ENCODE assay signal across 8 cellular contexts in the genomic region with DNA sequence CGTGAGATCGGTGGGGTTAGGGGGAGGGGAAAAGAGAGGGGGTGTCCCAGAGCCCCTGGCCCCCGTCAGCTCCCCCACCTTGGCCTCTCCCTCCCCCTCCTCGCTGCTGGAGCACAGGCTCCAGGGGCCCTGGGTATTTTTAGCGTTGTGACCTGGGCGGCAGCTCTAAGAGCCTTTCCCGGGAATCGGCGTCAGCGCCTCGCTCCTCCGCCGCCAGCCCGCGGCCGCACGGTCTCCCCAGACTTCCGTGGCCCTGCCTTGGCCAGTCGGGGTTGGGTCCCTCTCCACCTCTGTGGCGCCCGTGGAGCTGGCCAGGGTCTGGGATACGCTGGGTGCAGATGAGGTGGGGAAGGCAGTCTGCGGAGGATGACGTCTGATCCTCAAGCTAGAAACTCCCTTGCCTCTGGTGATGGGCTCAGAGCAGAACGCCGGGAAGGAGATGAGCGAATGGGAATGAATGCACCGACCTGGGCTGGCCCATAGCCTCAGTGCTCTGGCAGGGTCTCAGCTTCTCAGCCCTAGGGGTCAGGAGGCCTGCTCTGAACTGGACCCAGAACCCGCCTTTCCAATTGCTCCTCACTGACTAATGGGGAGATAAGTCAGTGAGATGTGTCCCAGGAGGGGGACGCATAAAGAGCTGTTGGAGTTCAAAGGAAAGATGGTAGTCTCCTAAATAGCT. TPM values are rescaled to one million over a fixed set of nuclear protein-coding genes. Genes with fewer than 3 reads are reported as not detected.
DNase-seq lines count a peak whose midpoint lies in the region; ATAC-seq, FAIRE-seq and TF ChIP-seq lines count a peak whose summit lies in the region.

No MANE protein-coding gene starts in this region.

- ATAC-seq in GM12878 (no peak), GM18909 (IDR thresholded peaks at IDR 0.05; ENCODE audit: poor library complexity, unreplicated experiment) (no peak)

- peaks cover 5% of the 10 kb centered on the region for H3K36me3 ChIP-seq in BJ (ENCODE audit: control insufficient read depth, insufficient read depth, low read length)
- H3K36me3 ChIP-seq in GM12878 (ENCODE audit: control insufficient read depth in 2 of 2, insufficient read depth in 2 of 2, low read length in 1 of 2) = no peaks in the 10 kb centered on the region; a peak in 1 of 4 replicates
- H3K36me3 ChIP-seq in iPS DF 6.9 (ENCODE audit: control insufficient read depth, insufficient read depth, low read length) = peaks cover 4% of the 10 kb centered on the region; the same call in 1 of the 2 replicates

- H3K27ac ChIP-seq in GM12878 (ENCODE audit: control insufficient read depth, insufficient read depth) (no peak overlapping the region), iPS DF 6.9 (ENCODE audit: low read length) (no peak overlapping the region)

- no TSS peak for BruUV-seq in GM12878 (replicated peaks; lab: Mats Ljungman, UMichigan)

- H3K9ac ChIP-seq in GM12878 (ENCODE audit: control insufficient read depth, insufficient read depth, low read length) = no peak overlapping the region

- H2AFZ ChIP-seq in GM12878 (ENCODE audit: control insufficient read depth, low read depth, low read length) = no peak overlapping the region

- no peaks in the 10 kb centered on the region for H4K20me1 ChIP-seq in GM12878 (ENCODE audit: control insufficient read depth, insufficient read depth)

- 79% methylated on average over 13 of the region's 30 CpGs for WGBS in GM12878 (ENCODE audit: insufficient coverage, insufficient replicate concordance, low lambda C conversion rate, missing lambda C conversion rate)
- no CpG with 5 or more reads among the region's 30 CpGs for WGBS in iPS DF 6.9 (ENCODE audit: insufficient coverage, insufficient read length)

- CTCF ChIA-PET in BJ (lab: Yijun Ruan, JAX) (interaction anchor here (0.6 to 2.5 kb wide), 6 partner anchors 9 to 88 kb away, joined by 3 to 8 read pairs (median 4); a partner anchor contains a TSS), GM12878 (lab: Yijun Ruan, JAX) (interaction anchor here (0.6 to 2.3 kb wide), 6 partner anchors 9 to 45 kb away, joined by 3 to 7 read pairs (median 5); a partner anchor contains a TSS)

- no peak for TF ChIP-seq POLR2A in GM12878 (IDR thresholded peaks at IDR 0.05; ENCODE audit: low read depth, low read length)

- RAD21 ChIA-PET in GM12878 (lab: Charles Lee; ENCODE audit: unreplicated experiment) = interaction anchor here (1.2 to 2.7 kb wide), 2 partner anchors 30 to 39 kb away, joined by 3 to 8 read pairs; no protein-coding TSS in a partner anchor

- H3K9me3 ChIP-seq in GM12878 (replicated peaks; ENCODE audit: control insufficient read depth, insufficient read depth, low read length) (no peaks in the 10 kb centered on the region; the same call in 2 of the 3 replicates), iPS DF 6.9 (ENCODE audit: control insufficient read depth, insufficient read depth, low read length) (no peaks in the 10 kb centered on the region)

- H3K4me2 ChIP-seq in GM12878 (ENCODE audit: control insufficient read depth, insufficient read depth) = no peak overlapping the region

- H3K27me3 ChIP-seq in BJ (ENCODE audit: control insufficient read depth, insufficient read depth, low read length) = no peaks in the 10 kb centered on the region
- peaks cover 3 to 6% of the 10 kb centered on the region in 2 experiments; a peak in 3 of 4 replicates for H3K27me3 ChIP-seq in GM12878 (replicated peaks in 1 of 2; ENCODE audit: control insufficient read depth in 2 of 2, insufficient read depth in 2 of 2, low read length in 1 of 2)
- peaks cover 3% of the 10 kb centered on the region; the same call in 1 of the 2 replicates for H3K27me3 ChIP-seq in iPS DF 6.9 (ENCODE audit: control insufficient read depth, insufficient read depth, low read length)

- in situ Hi-C loops in GM12878 (cut with MboI) = no loop called here

- intact Hi-C loops in GM12878 (cut with micrococcal nuclease; ENCODE audit: unreplicated experiment) = no loop called here

- no peak for FAIRE-seq in GM12878 (lab: Jason Lieb, UNC)

- POLR2A ChIA-PET in BJ (lab: Charles Lee) (interaction anchor here (0.6 to 1.0 kb wide), 2 partner anchors 31 to 59 kb away, joined by 3 to 5 read pairs; a partner anchor contains a TSS), GM12878 (lab: Charles Lee) (interaction anchor here (0.6 to 1.4 kb wide), 2 partner anchors 9 to 30 kb away, joined by 3 to 4 read pairs; a partner anchor contains a TSS)

- H3K79me2 ChIP-seq in GM12878 (ENCODE audit: control insufficient read depth, insufficient read depth, low read length) = no peaks in the 10 kb centered on the region

- SMC1A ChIA-PET in GM12878 (lab: Charles Lee; ENCODE audit: uncharacterized antibody, unreplicated experiment) = interaction anchor here (0.6 to 1.6 kb wide), 5 partner anchors 12 to 44 kb away, joined by 3 to 4 read pairs (median 4); a partner anchor contains a TSS

- DNase-seq in BJ (ENCODE audit: low read depth) = no peak
- DNase-seq in HuH-7.5 (ENCODE audit: low spot score) = peak; percentile 28
- no peak for DNase-seq in GM12878 (ENCODE audit: low read depth, low spot score)
- peak; percentile 7 for DNase-seq in iPS DF 6.9 (ENCODE audit: low read depth, low spot score)
- peak; percentile 61 for DNase-seq in putamen (ENCODE audit: low spot score)
- DNase-seq in NCI-H2196 treated with DMSO at 0.1 percent for 48 hours (lab: John Stamatoyannopoulos, UW; ENCODE audit: unreplicated experiment) = no peak
- no peak for DNase-seq in GF-D8 (lab: John Stamatoyannopoulos, UW)

- H3K4me3 ChIP-seq in BJ (ENCODE audit: low read depth, low read length) (peak overlapping the region; percentile 66), GM12878 (peak overlapping the region; percentile 41; the same call in 1 of the 2 replicates), iPS DF 6.9 (ENCODE audit: low read length) (peak overlapping the region; percentile 77)

- H3K4me1 ChIP-seq in GM12878 (ENCODE audit: control insufficient read depth, insufficient read depth, low read length) = 0 out of 2 replicates have a peak, but pooled peaks cover 3% of the 10 kb centered on the region
- H3K4me1 ChIP-seq in iPS DF 6.9 (ENCODE audit: control insufficient read depth, insufficient read depth, low read length) = 0 out of 2 replicates have a peak, but pooled peaks cover 2% of the 10 kb centered on the region

- TF ChIP-seq CTCF in BJ (IDR thresholded peaks at IDR 0.05; ENCODE audit: insufficient read depth, low read depth, low read length) (no peak), GM12878 (IDR thresholded peaks at IDR 0.05 in 2 of 3, conservative IDR thresholded peaks at IDR 0.05 in 1 of 3; ENCODE audit: control insufficient read depth in 2 of 3, extremely low read depth in 1 of 3, insufficient read depth in 1 of 3, low read depth in 3 of 3, low read length in 3 of 3) (no peak)

- no peak for TF ChIP-seq EP300 in GM12878 (IDR thresholded peaks at IDR 0.05; ENCODE audit: borderline replicate concordance in 1 of 2, control insufficient read depth in 1 of 2, low read depth in 2 of 2, low read length in 2 of 2)

- TF ChIP-seq RAD21 in GM12878 (IDR thresholded peaks at IDR 0.05; ENCODE audit: insufficient read depth, low read depth, low read length) = no peak

RNA-seq across cellular contexts. Expression of a gene that starts 0.9 kb away (rescaled TPM):
- polyA plus RNA-seq in BJ (2011; rRNA removed) (69.4 and 77.0 TPM in 2 replicates), GM12878 (2011; rRNA removed) (5.0 and 5.7 TPM in 2 replicates), GM12878 (2014; fragmentation: Illumina TruSeq; extraction: Trizol) (0.46 and 0.52 TPM in 2 replicates), GM12878 (2014; fragmentation: Nextera tagmentation; extraction: Ambion mirVana) (under 1 TPM; 0.18 to 0.49 TPM), GM12878 (2014; rRNA removed) (0.39 and 0.67 TPM in 2 replicates), GM12878 (2016; fragmentation: Nextera tagmentation; extraction: Ambion mirVana) (under 1 TPM in 1 of 2 experiments, not detected in 1; 0.21 TPM)
- 26.1 and 36.1 TPM in 2 replicates for polyA minus RNA-seq in BJ (2011; rRNA and poly(A)+ RNA removed)
- 1.1 and 2.1 TPM in 2 replicates for total RNA-seq in GM12878 (2013; cell fraction: nucleolus; rRNA removed)
- total RNA-seq in GM12878 (2014; rRNA removed) (0.17 TPM in 1 of 2 replicates, not detected in the other), GM12878 (2014; rRNA removed; fragmentation: Illumina TruSeq; extraction: Trizol) (0.41 and 0.67 TPM in 2 replicates), GM12878 (2021) (0.74 and 1.0 TPM in 2 replicates)
- 0.62 TPM for polyA plus RNA-seq in GM12878 (2011; ENCODE audit: low read depth)
- polyA plus RNA-seq in GM12878 (2011; cell fraction: cytosol; rRNA removed) = 5.1 and 5.3 TPM in 2 replicates
- polyA plus RNA-seq in GM12878 (2011; cell fraction: nucleus; rRNA removed) = 5.2 and 7.2 TPM in 2 replicates
- polyA plus RNA-seq in GM12878 (2012) = 0.42 and 0.74 TPM in 2 replicates
- 2.9 and 3.3 TPM in 2 replicates for polyA minus RNA-seq in GM12878 (2011; rRNA and poly(A)+ RNA removed)
- not detected in 2 replicates for polyA minus RNA-seq in GM12878 (2011; cell fraction: cytosol; rRNA and poly(A)+ RNA removed)
- 1.3 and 1.7 TPM in 2 replicates for polyA minus RNA-seq in GM12878 (2011; cell fraction: nucleus; rRNA and poly(A)+ RNA removed)

RNA-seq across cellular contexts. Expression of a gene that starts 8.7 kb away (rescaled TPM):
- polyA plus RNA-seq in BJ (2011; rRNA removed) = 135 and 236 TPM in 2 replicates
- 39.7 and 47.6 TPM in 2 replicates for polyA minus RNA-seq in BJ (2011; rRNA and poly(A)+ RNA removed)
- total RNA-seq in GM12878 (2013; cell fraction: nucleolus; rRNA removed) = 84.5 and 94.1 TPM in 2 replicates
- total RNA-seq in GM12878 (2014; rRNA removed) = 35.7 and 45.0 TPM in 2 replicates
- total RNA-seq in GM12878 (2014; rRNA removed; fragmentation: Illumina TruSeq; extraction: Trizol) = 15.5 and 18.6 TPM in 2 replicates
- 39.5 and 45.2 TPM in 2 replicates for total RNA-seq in GM12878 (2021)
- 14.5 TPM for polyA plus RNA-seq in GM12878 (2011; ENCODE audit: low read depth)
- polyA plus RNA-seq in GM12878 (2011; rRNA removed) = 8.0 and 24.1 TPM in 2 replicates
- 27.0 and 35.8 TPM in 2 replicates for polyA plus RNA-seq in GM12878 (2011; cell fraction: cytosol; rRNA removed)
- polyA plus RNA-seq in GM12878 (2011; cell fraction: nucleus; rRNA removed) = 71.0 and 74.4 TPM in 2 replicates
- polyA plus RNA-seq in GM12878 (2012) = 25.3 and 27.7 TPM in 2 replicates
- 29.4 and 41.9 TPM in 2 replicates for polyA plus RNA-seq in GM12878 (2014; fragmentation: Illumina TruSeq; extraction: Trizol)
- 10 to 100 TPM; 19.1 to 27.5 TPM for polyA plus RNA-seq in GM12878 (2014; fragmentation: Nextera tagmentation; extraction: Ambion mirVana)
- polyA plus RNA-seq in GM12878 (2014; rRNA removed) = 28.6 and 33.5 TPM in 2 replicates
- 10 to 100 TPM; 56.5 to 66.0 TPM for polyA plus RNA-seq in GM12878 (2016; fragmentation: Nextera tagmentation; extraction: Ambion mirVana)
- 27.9 and 34.2 TPM in 2 replicates for polyA minus RNA-seq in GM12878 (2011; rRNA and poly(A)+ RNA removed)
- polyA minus RNA-seq in GM12878 (2011; cell fraction: cytosol; rRNA and poly(A)+ RNA removed) = 16.2 and 28.5 TPM in 2 replicates
- 33.1 and 57.7 TPM in 2 replicates for polyA minus RNA-seq in GM12878 (2011; cell fraction: nucleus; rRNA and poly(A)+ RNA removed)

RNA-seq across cellular contexts. Expression of a gene that starts 29.1 kb away (rescaled TPM):
- not detected in 2 replicates for polyA plus RNA-seq in BJ (2011; rRNA removed)
- not detected in 2 replicates for polyA minus RNA-seq in BJ (2011; rRNA and poly(A)+ RNA removed)
- not detected in 2 replicates for total RNA-seq in GM12878 (2013; cell fraction: nucleolus; rRNA removed)
- total RNA-seq in GM12878 (2014; rRNA removed) = not detected in 2 replicates
- not detected in 2 replicates for total RNA-seq in GM12878 (2014; rRNA removed; fragmentation: Illumina TruSeq; extraction: Trizol)
- not detected in 2 replicates for total RNA-seq in GM12878 (2021)
- polyA plus RNA-seq in GM12878 (2011; ENCODE audit: low read depth) = 0.16 TPM
- polyA plus RNA-seq in GM12878 (2011; rRNA removed) = not detected in 2 replicates
- polyA plus RNA-seq in GM12878 (2011; cell fraction: cytosol; rRNA removed) = not detected in 2 replicates
- not detected in 2 replicates for polyA plus RNA-seq in GM12878 (2011; cell fraction: nucleus; rRNA removed)
- 0.14 and 0.22 TPM in 2 replicates for polyA plus RNA-seq in GM12878 (2012)
- not detected in 2 replicates for polyA plus RNA-seq in GM12878 (2014; fragmentation: Illumina TruSeq; extraction: Trizol)
- not detected for polyA plus RNA-seq in GM12878 (2014; fragmentation: Nextera tagmentation; extraction: Ambion mirVana)
- polyA plus RNA-seq in GM12878 (2014; rRNA removed) = 0.06 TPM in 1 of 2 replicates, not detected in the other
- polyA plus RNA-seq in GM12878 (2016; fragmentation: Nextera tagmentation; extraction: Ambion mirVana) = under 1 TPM in 1 of 2 experiments, not detected in 1; 0.24 TPM
- not detected in 2 replicates for polyA minus RNA-seq in GM12878 (2011; rRNA and poly(A)+ RNA removed)
- not detected in 2 replicates for polyA minus RNA-seq in GM12878 (2011; cell fraction: cytosol; rRNA and poly(A)+ RNA removed)
- not detected in 2 replicates for polyA minus RNA-seq in GM12878 (2011; cell fraction: nucleus; rRNA and poly(A)+ RNA removed)

RNA-seq across cellular contexts. Expression of a gene that starts 44.2 kb away (rescaled TPM):
- 38.8 and 71.4 TPM in 2 replicates for polyA plus RNA-seq in BJ (2011; rRNA removed)
- polyA minus RNA-seq in BJ (2011; rRNA and poly(A)+ RNA removed) = 35.1 and 67.8 TPM in 2 replicates
- 26.4 and 29.7 TPM in 2 replicates for total RNA-seq in GM12878 (2013; cell fraction: nucleolus; rRNA removed)
- 8.9 and 14.5 TPM in 2 replicates for total RNA-seq in GM12878 (2014; rRNA removed)
- 5.4 and 6.4 TPM in 2 replicates for total RNA-seq in GM12878 (2014; rRNA removed; fragmentation: Illumina TruSeq; extraction: Trizol)
- 9.4 and 9.5 TPM in 2 replicates for total RNA-seq in GM12878 (2021)
- polyA plus RNA-seq in GM12878 (2011; ENCODE audit: low read depth) = 7.3 TPM
- polyA plus RNA-seq in GM12878 (2011; rRNA removed) = 17.8 and 22.6 TPM in 2 replicates
- polyA plus RNA-seq in GM12878 (2011; cell fraction: cytosol; rRNA removed) = 42.2 and 53.1 TPM in 2 replicates
- 23.1 and 26.2 TPM in 2 replicates for polyA plus RNA-seq in GM12878 (2011; cell fraction: nucleus; rRNA removed)
- polyA plus RNA-seq in GM12878 (2012) = 9.0 and 9.2 TPM in 2 replicates
- polyA plus RNA-seq in GM12878 (2014; fragmentation: Illumina TruSeq; extraction: Trizol) = 5.8 and 6.2 TPM in 2 replicates
- polyA plus RNA-seq in GM12878 (2014; fragmentation: Nextera tagmentation; extraction: Ambion mirVana) = 1 to 10 TPM; 5.1 to 7.3 TPM
- polyA plus RNA-seq in GM12878 (2014; rRNA removed) = 10.8 and 15.8 TPM in 2 replicates
- 1 to 10 TPM; 9.1 to 9.8 TPM for polyA plus RNA-seq in GM12878 (2016; fragmentation: Nextera tagmentation; extraction: Ambion mirVana)
- polyA minus RNA-seq in GM12878 (2011; rRNA and poly(A)+ RNA removed) = 38.8 and 61.4 TPM in 2 replicates
- polyA minus RNA-seq in GM12878 (2011; cell fraction: cytosol; rRNA and poly(A)+ RNA removed) = 15.0 and 15.8 TPM in 2 replicates
- polyA minus RNA-seq in GM12878 (2011; cell fraction: nucleus; rRNA and poly(A)+ RNA removed) = 30.7 and 44.2 TPM in 2 replicates

RNA-seq across cellular contexts. Expression of a gene that starts 59.0 kb away (rescaled TPM):
- 147 and 153 TPM in 2 replicates for polyA plus RNA-seq in BJ (2011; rRNA removed)
- 140 and 225 TPM in 2 replicates for polyA minus RNA-seq in BJ (2011; rRNA and poly(A)+ RNA removed)
- total RNA-seq in GM12878 (2013; cell fraction: nucleolus; rRNA removed) = 0.64 and 1.3 TPM in 2 replicates
- 1.2 and 1.5 TPM in 2 replicates for total RNA-seq in GM12878 (2014; rRNA removed)
- 1.2 TPM in 2 replicates for total RNA-seq in GM12878 (2014; rRNA removed; fragmentation: Illumina TruSeq; extraction: Trizol)
- 2.3 and 2.6 TPM in 2 replicates for total RNA-seq in GM12878 (2021)
- 0.71 TPM for polyA plus RNA-seq in GM12878 (2011; ENCODE audit: low read depth)
- 10.3 and 11.3 TPM in 2 replicates for polyA plus RNA-seq in GM12878 (2011; rRNA removed)
- 10.9 and 12.1 TPM in 2 replicates for polyA plus RNA-seq in GM12878 (2011; cell fraction: cytosol; rRNA removed)
- polyA plus RNA-seq in GM12878 (2011; cell fraction: nucleus; rRNA removed) = 3.9 and 4.6 TPM in 2 replicates
- 0.91 and 1.6 TPM in 2 replicates for polyA plus RNA-seq in GM12878 (2012)
- 1.8 and 2.2 TPM in 2 replicates for polyA plus RNA-seq in GM12878 (2014; fragmentation: Illumina TruSeq; extraction: Trizol)
- polyA plus RNA-seq in GM12878 (2014; fragmentation: Nextera tagmentation; extraction: Ambion mirVana) = under 1 TPM; 0.52 to 0.66 TPM
- 1.4 and 1.9 TPM in 2 replicates for polyA plus RNA-seq in GM12878 (2014; rRNA removed)
- 1 to 10 TPM; 1.4 TPM for polyA plus RNA-seq in GM12878 (2016; fragmentation: Nextera tagmentation; extraction: Ambion mirVana)
- polyA minus RNA-seq in GM12878 (2011; rRNA and poly(A)+ RNA removed) = 17.6 and 21.9 TPM in 2 replicates
- polyA minus RNA-seq in GM12878 (2011; cell fraction: cytosol; rRNA and poly(A)+ RNA removed) = 8.7 and 9.0 TPM in 2 replicates
- 1.5 and 2.4 TPM in 2 replicates for polyA minus RNA-seq in GM12878 (2011; cell fraction: nucleus; rRNA and poly(A)+ RNA removed)

Comparison
In these comparisons a context has a peak if more than half of its experiments do, and no peak if none do; other contexts are left out.
1. DNase-seq: peak in HuH-7.5 (single experiment), iPS DF 6.9 (single experiment) and putamen (single experiment); none in BJ (single experiment), GM12878 (single experiment), NCI-H2196 treated with DMSO at 0.1 percent for 48 hours (single experiment) and GF-D8 (single experiment).
2. Peak in every context shown above with its lines, with median percentiles within 50 percentile points of each other: H3K4me3 ChIP-seq.